Comparison of ENCODE assay signal across 2 cellular contexts in genomic region chr4:6250235-6250983, GRCh38.
TF ChIP-seq lines count a peak whose summit lies in the region.

No MANE protein-coding gene starts in this region.

TF ChIP-seq in IMR-90, 13 proteins besides CTCF, POLR2A, EP300 and RAD21:
- TF ChIP-seq NFE2L2 (IDR thresholded peaks at IDR 0.05; ENCODE audit: low read depth, low read length) = no peak
- TF ChIP-seq SMC3 (IDR thresholded peaks at IDR 0.05; ENCODE audit: low read depth, low read length) = peak; percentile 81

TF ChIP-seq in HepG2, 621 proteins besides CTCF, POLR2A, EP300 and RAD21:
- TF ChIP-seq STAG1 (CRISPR knock-in tag; IDR thresholded peaks at IDR 0.05) = peak; percentile 84
- TF ChIP-seq SMC3 (IDR thresholded peaks at IDR 0.05; ENCODE audit: low read length) = peak; percentile 69; the same call in 1 of the 2 replicates
- no peak for TF ChIP-seq SUZ12 (IDR thresholded peaks at IDR 0.05; ENCODE audit: low read depth, low read length)
